In the genomic region with DNA sequence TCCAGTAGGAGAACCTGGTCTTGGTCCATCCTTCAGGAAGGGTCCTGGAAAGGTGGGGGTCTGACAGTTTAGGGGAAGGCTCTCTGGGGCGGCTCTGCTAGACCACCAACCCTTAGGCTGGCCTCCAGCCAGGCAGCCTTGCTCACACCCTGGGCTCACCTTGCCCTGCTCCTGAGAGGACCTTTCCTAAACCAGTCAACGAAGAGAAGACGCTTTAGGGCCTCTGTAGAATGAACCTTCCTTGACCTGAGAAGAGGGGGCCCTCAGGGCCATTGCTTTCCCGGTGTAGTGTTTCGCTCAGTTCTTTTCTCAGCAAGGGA, we compare ENCODE assay signal across 8 cellular contexts. TPM values are rescaled to one million over a fixed set of nuclear protein-coding genes. Genes with fewer than 3 reads are reported as not detected.
A peak's percentile ranks its signal among the peaks of the same experiment; 100 is the strongest.
DNase-seq lines count a peak whose midpoint lies in the region; ATAC-seq and TF ChIP-seq lines count a peak whose summit lies in the region.

No MANE protein-coding gene starts in this region.

- H3K4me1 ChIP-seq in breast epithelium (peaks cover 0 to 8% of the 10 kb centered on the region in 2 donors), mononuclear cell (ENCODE audit: insufficient read depth, low read length) (peaks cover 70% of the 10 kb centered on the region)

- no peak for TF ChIP-seq POLR2A in breast epithelium (IDR thresholded peaks at IDR 0.05)

- peak overlapping the region; percentile 26 to 97 for H3K27ac ChIP-seq in breast epithelium

- ATAC-seq in left lobe of liver = no peak
- no peak for ATAC-seq in HG02610 (IDR thresholded peaks at IDR 0.05; ENCODE audit: unreplicated experiment)

- DNase-seq in AG04449 (ENCODE audit: low read depth, low spot score) (no peak), breast epithelium (ENCODE audit: low spot score in 2 of 2) (no peak), NCI-H2081 treated with DMSO at 0.1 percent for 48 hours (lab: John Stamatoyannopoulos, UW) (no peak), NCI-H2196 (lab: John Stamatoyannopoulos, UW; ENCODE audit: unreplicated experiment) (no peak), left lobe of liver (ENCODE audit: low spot score) (no peak)
- no peak for DNase-seq in Jurkat, Clone E6-1 (ENCODE audit: low read depth, low spot score)

- intact Hi-C loops in breast epithelium (cut with DNase I; ENCODE audit: low total_unique reads) = no loop called here

- CTCF ChIA-PET in AG04449 (lab: Yijun Ruan, JAX) = interaction anchor here (3.3 kb wide), 1 partner anchor 16 kb away, joined by 18 read pairs; no protein-coding TSS in a partner anchor

- POLR2A ChIA-PET in AG04449 (lab: Yijun Ruan, JAX) = no interaction called here

- TF ChIP-seq CTCF in AG04449 (IDR thresholded peaks at IDR 0.05; ENCODE audit: insufficient read depth, low read length, missing control alignments) (no peak), breast epithelium (IDR thresholded peaks at IDR 0.05) (no peak)

- no peaks in the 10 kb centered on the region for H3K27me3 ChIP-seq in breast epithelium
- no peaks in the 10 kb centered on the region for H3K27me3 ChIP-seq in mononuclear cell (ENCODE audit: insufficient read depth, low read length)

- no peaks in the 10 kb centered on the region for H3K9me3 ChIP-seq in breast epithelium
- H3K9me3 ChIP-seq in mononuclear cell (ENCODE audit: low read depth, low read length) = no peaks in the 10 kb centered on the region

- no peaks in the 10 kb centered on the region for H3K36me3 ChIP-seq in breast epithelium

- peak overlapping the region; percentile 84 for H3K4me3 ChIP-seq in AG04449 (ENCODE audit: low read depth, low read length)
- peak overlapping the region; percentile 83 for H3K4me3 ChIP-seq in Jurkat, Clone E6-1 (ENCODE audit: low read length)
- H3K4me3 ChIP-seq in breast epithelium = peak overlapping the region; percentile 59 to 93 (median 69)
- peak overlapping the region; percentile 51 for H3K4me3 ChIP-seq in mononuclear cell (ENCODE audit: low read length)

RNA-seq across cellular contexts. Expression of gene CDC25B, which starts 1.1 kb away (rescaled TPM):
- polyA plus RNA-seq in Jurkat, Clone E6-1 (2012; ENCODE audit: insufficient read depth, insufficient read length) = 78.9 TPM
- total RNA-seq in breast epithelium (10 to 100 TPM; 18.1 to 25.0 (median 22.0) TPM), mononuclear cell (25.2 TPM), left lobe of liver (12.4 TPM)

RNA-seq across cellular contexts. Expression of gene CENPB, which starts 10.6 kb away (rescaled TPM):
- 64.2 TPM for polyA plus RNA-seq in Jurkat, Clone E6-1 (2012; ENCODE audit: insufficient read depth, insufficient read length)
- total RNA-seq in breast epithelium (10 to 100 TPM; 55.5 to 69.8 (median 68.2) TPM), mononuclear cell (45.5 TPM), left lobe of liver (39.4 TPM)

RNA-seq across cellular contexts. Expression of gene SPEF1, which starts 15.9 kb away (rescaled TPM):
- not detected for polyA plus RNA-seq in Jurkat, Clone E6-1 (2012; ENCODE audit: insufficient read depth, insufficient read length)
- total RNA-seq in breast epithelium (under 1 TPM in 2 of 3 donors, not detected in 1; 0.33 to 0.88 TPM), mononuclear cell (not detected), left lobe of liver (0.10 TPM)

RNA-seq across cellular contexts. Expression of gene AP5S1, which starts 23.2 kb away (rescaled TPM):
- 15.1 TPM for polyA plus RNA-seq in Jurkat, Clone E6-1 (2012; ENCODE audit: insufficient read depth, insufficient read length)
- 10 to 100 TPM; 11.1 to 13.8 (median 11.8) TPM for total RNA-seq in breast epithelium
- 3.9 TPM for total RNA-seq in mononuclear cell
- total RNA-seq in left lobe of liver = 9.7 TPM

RNA-seq across cellular contexts. Expression of gene ADISSP, which starts 29.6 kb away (rescaled TPM):
- polyA plus RNA-seq in Jurkat, Clone E6-1 (2012; ENCODE audit: insufficient read depth, insufficient read length) = 87.4 TPM
- 10 to 100 TPM; 12.3 to 29.3 (median 15.7) TPM for total RNA-seq in breast epithelium
- total RNA-seq in mononuclear cell = 15.5 TPM
- 10.6 TPM for total RNA-seq in left lobe of liver
